In genomic region chr3:154972951-154973350, GRCh38 we compare ENCODE assay signal across 25 cellular contexts.
DNase-seq lines count a peak whose midpoint lies in the region; ATAC-seq and TF ChIP-seq lines count a peak whose summit lies in the region.
"Had no signal": no experiment of that assay in that cellular context is flagged by ENCODE, and none has a peak within 500 bp of the region (broad histone marks: within the 10 kb centered on the region; RNA-seq: fewer than 3 reads in every experiment).

No MANE protein-coding gene starts in this region.

- peak overlapping the region; percentile 93 for H3K27ac ChIP-seq in ACC112 (ENCODE audit: low read depth, low read length)
- H3K27ac ChIP-seq: 22Rv1, cardiac muscle cell, parathyroid adenoma, SJCRH30 had no signal

- CTCF ChIA-PET in MCF 10A (lab: Yijun Ruan, JAX): interaction anchor here (1.2 to 1.9 kb wide), 2 partner anchors 47 to 257 kb away, joined by 4 to 5 read pairs; no protein-coding TSS in a partner anchor

- H3K36me3 Mint-ChIP-seq in MCF 10A (ENCODE audit: insufficient read depth, unreplicated experiment): no peaks in the 10 kb centered on the region
- H3K36me3 Mint-ChIP-seq: activated naive CD8-positive, alpha-beta T cell treated with anti-CD3 and anti-CD28 coated beads, Interleukin-2, amount 10 ng/mL, durations not matched to agents 7 days and 5 days; naive thymus-derived CD4-positive, alpha-beta T cell had no signal

- peak overlapping the region; percentile 86 for H3K27ac Mint-ChIP-seq in MCF 10A (ENCODE audit: low read depth, unreplicated experiment)
- H3K27ac Mint-ChIP-seq: activated CD4-positive, alpha-beta T cell treated with anti-CD3 and anti-CD28 coated beads, Interleukin-2, amount 10 ng/mL, durations not matched to agents 7 days and 5 days; activated naive CD8-positive, alpha-beta T cell treated with anti-CD3 and anti-CD28 coated beads, Interleukin-2, amount 10 ng/mL, durations not matched to agents 7 days and 5 days; activated T-helper 2 cell treated with anti-CD3 and anti-CD28 coated beads, Interferon-gamma antibody, Interleukin-2, Interleukin-4, amounts not matched to agents 10 μg/mL and 5 μg/mL and 100 μg/mL, durations not matched to agents 14 hours and 24 hours and 36 hours; IgD-negative memory B cell; memory B cell; naive thymus-derived CD4-positive, alpha-beta T cell had no signal

- no peaks in the 10 kb centered on the region for H3K79me2 ChIP-seq in ACC112 (ENCODE audit: control insufficient read depth, insufficient read depth, low read length, unreplicated experiment)
- H3K79me2 ChIP-seq: parathyroid adenoma had no signal

- H2AFZ ChIP-seq in ACC112 (ENCODE audit: low read length, unreplicated experiment): no peak overlapping the region
- H2AFZ ChIP-seq: parathyroid adenoma had no signal

- no TSS peak for BruUV-seq in MCF 10A (replicated peaks; lab: Mats Ljungman, UMichigan)

- H3K36me3 ChIP-seq in ACC112 (ENCODE audit: insufficient read depth, low read length): no peaks in the 10 kb centered on the region
- H3K36me3 ChIP-seq: cardiac muscle cell, SJCRH30 had no signal

- peaks cover 41% of the 10 kb centered on the region for H3K4me1 ChIP-seq in ACC112 (ENCODE audit: control insufficient read depth, insufficient read depth, low read length, unreplicated experiment)
- H3K4me1 ChIP-seq: parathyroid adenoma, SJCRH30 had no signal

- ATAC-seq in GM18502 (IDR thresholded peaks at IDR 0.05; ENCODE audit: poor library complexity, unreplicated experiment): no peak
- ATAC-seq: naive thymus-derived CD4-positive, alpha-beta T cell; Panc1 had no signal

- no peak overlapping the region for H3K4me3 Mint-ChIP-seq in MCF 10A (ENCODE audit: unreplicated experiment)
- H3K4me3 Mint-ChIP-seq: activated CD4-positive, alpha-beta T cell treated with anti-CD3 and anti-CD28 coated beads, Interleukin-2, amount 10 ng/mL, durations not matched to agents 7 days and 5 days; activated naive CD8-positive, alpha-beta T cell treated with anti-CD3 and anti-CD28 coated beads, Interleukin-2, amount 10 ng/mL, durations not matched to agents 7 days and 5 days; IgD-negative memory B cell; memory B cell; naive thymus-derived CD4-positive, alpha-beta T cell had no signal

- H3K4me1 Mint-ChIP-seq in MCF 10A (ENCODE audit: insufficient read depth, unreplicated experiment): peaks cover 31% of the 10 kb centered on the region
- H3K4me1 Mint-ChIP-seq: activated CD4-positive, alpha-beta T cell treated with anti-CD3 and anti-CD28 coated beads, Interleukin-2, amount 10 ng/mL, durations not matched to agents 7 days and 5 days; activated naive CD8-positive, alpha-beta T cell treated with anti-CD3 and anti-CD28 coated beads, Interleukin-2, amount 10 ng/mL, durations not matched to agents 7 days and 5 days; IgD-negative memory B cell; memory B cell had no signal

- no peaks in the 10 kb centered on the region for H3K9me3 Mint-ChIP-seq in MCF 10A (ENCODE audit: unreplicated experiment)
- H3K9me3 Mint-ChIP-seq: activated CD4-positive, alpha-beta T cell treated with anti-CD3 and anti-CD28 coated beads, Interleukin-2, amount 10 ng/mL, durations not matched to agents 7 days and 5 days; activated naive CD8-positive, alpha-beta T cell treated with anti-CD3 and anti-CD28 coated beads, Interleukin-2, amount 10 ng/mL, durations not matched to agents 7 days and 5 days; activated T-helper 2 cell treated with anti-CD3 and anti-CD28 coated beads, Interferon-gamma antibody, Interleukin-2, Interleukin-4, amounts not matched to agents 10 μg/mL and 5 μg/mL and 100 μg/mL, durations not matched to agents 14 hours and 24 hours and 36 hours; IgD-negative memory B cell had no signal

- H3K4me3 ChIP-seq in ACC112 (ENCODE audit: low read depth, low read length): no peak overlapping the region
- H3K4me3 ChIP-seq in fibroblast of villous mesenchyme (ENCODE audit: low read depth, low read length): no peak overlapping the region
- H3K4me3 ChIP-seq: cardiac muscle cell, SJCRH30 had no signal

- POLR2A ChIA-PET in MCF 10A (lab: Yijun Ruan, JAX): interaction anchor here (0.7 to 4.0 kb wide), 8 partner anchors 51 to 682 kb away, joined by 3 to 29 read pairs (median 4); no protein-coding TSS in a partner anchor

- H3K27me3 Mint-ChIP-seq in MCF 10A (ENCODE audit: insufficient read depth, unreplicated experiment): no peaks in the 10 kb centered on the region
- H3K27me3 Mint-ChIP-seq: activated CD4-positive, alpha-beta T cell treated with anti-CD3 and anti-CD28 coated beads, Interleukin-2, amount 10 ng/mL, durations not matched to agents 7 days and 5 days; activated naive CD8-positive, alpha-beta T cell treated with anti-CD3 and anti-CD28 coated beads, Interleukin-2, amount 10 ng/mL, durations not matched to agents 7 days and 5 days; IgD-negative memory B cell; memory B cell; naive thymus-derived CD4-positive, alpha-beta T cell had no signal

- H3K27me3 ChIP-seq in ACC112 (ENCODE audit: insufficient read depth, low read length): no peaks in the 10 kb centered on the region
- H3K27me3 ChIP-seq: cardiac muscle cell, SJCRH30 had no signal

- DNase-seq in M059J (ENCODE audit: low read depth) (peak; percentile 15), MCF 10A (ENCODE audit: unreplicated experiment) (peak; percentile 86), fibroblast of villous mesenchyme (ENCODE audit: low read depth) (peak; percentile 81), iPS-NIHi7 (ENCODE audit: extremely low spot score) (no peak), DMS153 (lab: John Stamatoyannopoulos, UW) (no peak)
- DNase-seq in NK-92 treated with Interleukin-12 subunit alpha and Interleukin-12 subunit beta, amount 100 ng/mL, for 24 hours (lab: John Stamatoyannopoulos, UW): no peak
- DNase-seq: activated CD4-positive, alpha-beta T cell treated with anti-CD3 and anti-CD28 coated beads, Interleukin-2, amount 10 ng/mL, durations not matched to agents 7 days and 5 days; activated naive CD8-positive, alpha-beta T cell treated with anti-CD3 and anti-CD28 coated beads, Interleukin-2, amount 10 ng/mL, durations not matched to agents 7 days and 5 days; Calu3; dermis blood vessel endothelial cell; MV-4-11; naive thymus-derived CD4-positive, alpha-beta T cell; NCI-H187; NCI-H2227 treated with DMSO at 0.1 percent for 48 hours; SJCRH30; stimulated activated CD4-positive, alpha-beta T cell treated with anti-CD3 and anti-CD28 coated beads, Interleukin-4, amount 100 ng/mL, for 24 hours had no signal

- no peak for TF ChIP-seq CTCF in MCF 10A (IDR thresholded peaks at IDR 0.05; ENCODE audit: unreplicated experiment)
- TF ChIP-seq CTCF in fibroblast of villous mesenchyme (IDR thresholded peaks at IDR 0.05; ENCODE audit: insufficient read depth, low read depth, low read length): no peak

- intact Hi-C loops in MCF 10A (cut with micrococcal nuclease): loop anchor here (5.0 kb wide), 2 partner anchors 94 to 259 kb away; no protein-coding TSS in a partner anchor

Comparison
In these comparisons a context has a peak if more than half of its experiments do, and no peak if none do; other contexts are left out.
1. DNase-seq: peak in M059J (single experiment), MCF 10A (single experiment) and fibroblast of villous mesenchyme (single experiment); none in iPS-NIHi7 (single experiment), DMS153 (single experiment) and NK-92 treated with Interleukin-12 subunit alpha and Interleukin-12 subunit beta, amount 100 ng/mL, for 24 hours (single experiment).